1 cellular context compared by ENCODE assay signal in the genomic region with DNA sequence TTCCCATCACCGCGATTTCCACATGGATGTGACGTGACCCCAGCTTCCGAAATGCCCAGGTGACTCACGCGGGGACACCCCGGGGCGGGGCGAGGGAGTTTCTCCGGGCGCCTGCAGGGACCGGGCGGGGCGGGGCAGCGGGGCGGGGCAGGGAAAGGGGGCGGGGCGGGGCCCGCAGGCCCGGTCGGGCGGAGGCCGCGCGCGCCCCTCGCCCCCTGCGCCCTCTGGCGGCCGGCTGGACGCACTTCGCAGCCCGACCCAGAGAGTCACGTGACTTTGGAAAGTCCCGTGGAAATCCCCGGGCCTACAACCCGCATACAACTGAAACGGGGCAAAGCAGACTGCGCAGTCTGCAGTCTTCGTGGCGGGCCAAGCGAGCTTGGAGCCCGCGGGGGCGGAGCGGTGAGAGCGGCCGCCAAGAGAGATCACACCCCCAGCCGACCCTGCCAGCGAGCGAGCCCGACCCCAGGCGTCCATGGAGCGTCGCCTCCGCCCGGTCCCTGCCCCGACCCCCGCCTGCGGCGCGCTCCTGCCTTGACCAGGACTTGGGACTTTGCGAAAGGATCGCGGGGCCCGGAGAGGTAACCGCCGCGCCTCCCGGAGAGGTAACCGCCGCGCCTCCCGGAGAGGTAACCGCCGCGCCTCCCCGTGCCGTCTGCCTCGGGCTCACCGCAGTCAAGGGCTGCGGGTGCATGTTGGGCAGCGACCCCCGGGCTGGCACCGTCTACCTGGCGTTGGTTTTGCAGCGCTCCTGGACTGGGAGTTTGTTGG.
TF ChIP-seq lines count a peak whose summit lies in the region.

A gene (plus strand): TSS at position 346 of the 771 bp plus-strand sequence. CDS start 3,969 bp downstream, outside the sequence.

TF ChIP-seq in HepG2, 621 proteins besides CTCF, POLR2A, EP300 and RAD21 (continued from another document and continues in another):
- TF ChIP-seq, protein P1, sequence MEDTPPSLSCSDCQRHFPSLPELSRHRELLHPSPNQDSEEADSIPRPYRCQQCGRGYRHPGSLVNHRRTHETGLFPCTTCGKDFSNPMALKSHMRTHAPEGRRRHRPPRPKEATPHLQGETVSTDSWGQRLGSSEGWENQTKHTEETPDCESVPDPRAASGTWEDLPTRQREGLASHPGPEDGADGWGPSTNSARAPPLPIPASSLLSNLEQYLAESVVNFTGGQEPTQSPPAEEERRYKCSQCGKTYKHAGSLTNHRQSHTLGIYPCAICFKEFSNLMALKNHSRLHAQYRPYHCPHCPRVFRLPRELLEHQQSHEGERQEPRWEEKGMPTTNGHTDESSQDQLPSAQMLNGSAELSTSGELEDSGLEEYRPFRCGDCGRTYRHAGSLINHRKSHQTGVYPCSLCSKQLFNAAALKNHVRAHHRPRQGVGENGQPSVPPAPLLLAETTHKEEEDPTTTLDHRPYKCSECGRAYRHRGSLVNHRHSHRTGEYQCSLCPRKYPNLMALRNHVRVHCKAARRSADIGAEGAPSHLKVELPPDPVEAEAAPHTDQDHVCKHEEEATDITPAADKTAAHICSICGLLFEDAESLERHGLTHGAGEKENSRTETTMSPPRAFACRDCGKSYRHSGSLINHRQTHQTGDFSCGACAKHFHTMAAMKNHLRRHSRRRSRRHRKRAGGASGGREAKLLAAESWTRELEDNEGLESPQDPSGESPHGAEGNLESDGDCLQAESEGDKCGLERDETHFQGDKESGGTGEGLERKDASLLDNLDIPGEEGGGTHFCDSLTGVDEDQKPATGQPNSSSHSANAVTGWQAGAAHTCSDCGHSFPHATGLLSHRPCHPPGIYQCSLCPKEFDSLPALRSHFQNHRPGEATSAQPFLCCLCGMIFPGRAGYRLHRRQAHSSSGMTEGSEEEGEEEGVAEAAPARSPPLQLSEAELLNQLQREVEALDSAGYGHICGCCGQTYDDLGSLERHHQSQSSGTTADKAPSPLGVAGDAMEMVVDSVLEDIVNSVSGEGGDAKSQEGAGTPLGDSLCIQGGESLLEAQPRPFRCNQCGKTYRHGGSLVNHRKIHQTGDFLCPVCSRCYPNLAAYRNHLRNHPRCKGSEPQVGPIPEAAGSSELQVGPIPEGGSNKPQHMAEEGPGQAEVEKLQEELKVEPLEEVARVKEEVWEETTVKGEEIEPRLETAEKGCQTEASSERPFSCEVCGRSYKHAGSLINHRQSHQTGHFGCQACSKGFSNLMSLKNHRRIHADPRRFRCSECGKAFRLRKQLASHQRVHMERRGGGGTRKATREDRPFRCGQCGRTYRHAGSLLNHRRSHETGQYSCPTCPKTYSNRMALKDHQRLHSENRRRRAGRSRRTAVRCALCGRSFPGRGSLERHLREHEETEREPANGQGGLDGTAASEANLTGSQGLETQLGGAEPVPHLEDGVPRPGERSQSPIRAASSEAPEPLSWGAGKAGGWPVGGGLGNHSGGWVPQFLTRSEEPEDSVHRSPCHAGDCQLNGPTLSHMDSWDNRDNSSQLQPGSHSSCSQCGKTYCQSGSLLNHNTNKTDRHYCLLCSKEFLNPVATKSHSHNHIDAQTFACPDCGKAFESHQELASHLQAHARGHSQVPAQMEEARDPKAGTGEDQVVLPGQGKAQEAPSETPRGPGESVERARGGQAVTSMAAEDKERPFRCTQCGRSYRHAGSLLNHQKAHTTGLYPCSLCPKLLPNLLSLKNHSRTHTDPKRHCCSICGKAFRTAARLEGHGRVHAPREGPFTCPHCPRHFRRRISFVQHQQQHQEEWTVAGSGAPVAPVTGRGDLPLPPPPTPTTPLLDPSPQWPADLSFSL (CRISPR knock-in tag; IDR thresholded peaks at IDR 0.05), result no peak
- peak; percentile 84 for TF ChIP-seq POLR2AphosphoS5 (IDR thresholded peaks at IDR 0.05; ENCODE audit: low read depth, low read length)
- TF ChIP-seq, protein P2, sequence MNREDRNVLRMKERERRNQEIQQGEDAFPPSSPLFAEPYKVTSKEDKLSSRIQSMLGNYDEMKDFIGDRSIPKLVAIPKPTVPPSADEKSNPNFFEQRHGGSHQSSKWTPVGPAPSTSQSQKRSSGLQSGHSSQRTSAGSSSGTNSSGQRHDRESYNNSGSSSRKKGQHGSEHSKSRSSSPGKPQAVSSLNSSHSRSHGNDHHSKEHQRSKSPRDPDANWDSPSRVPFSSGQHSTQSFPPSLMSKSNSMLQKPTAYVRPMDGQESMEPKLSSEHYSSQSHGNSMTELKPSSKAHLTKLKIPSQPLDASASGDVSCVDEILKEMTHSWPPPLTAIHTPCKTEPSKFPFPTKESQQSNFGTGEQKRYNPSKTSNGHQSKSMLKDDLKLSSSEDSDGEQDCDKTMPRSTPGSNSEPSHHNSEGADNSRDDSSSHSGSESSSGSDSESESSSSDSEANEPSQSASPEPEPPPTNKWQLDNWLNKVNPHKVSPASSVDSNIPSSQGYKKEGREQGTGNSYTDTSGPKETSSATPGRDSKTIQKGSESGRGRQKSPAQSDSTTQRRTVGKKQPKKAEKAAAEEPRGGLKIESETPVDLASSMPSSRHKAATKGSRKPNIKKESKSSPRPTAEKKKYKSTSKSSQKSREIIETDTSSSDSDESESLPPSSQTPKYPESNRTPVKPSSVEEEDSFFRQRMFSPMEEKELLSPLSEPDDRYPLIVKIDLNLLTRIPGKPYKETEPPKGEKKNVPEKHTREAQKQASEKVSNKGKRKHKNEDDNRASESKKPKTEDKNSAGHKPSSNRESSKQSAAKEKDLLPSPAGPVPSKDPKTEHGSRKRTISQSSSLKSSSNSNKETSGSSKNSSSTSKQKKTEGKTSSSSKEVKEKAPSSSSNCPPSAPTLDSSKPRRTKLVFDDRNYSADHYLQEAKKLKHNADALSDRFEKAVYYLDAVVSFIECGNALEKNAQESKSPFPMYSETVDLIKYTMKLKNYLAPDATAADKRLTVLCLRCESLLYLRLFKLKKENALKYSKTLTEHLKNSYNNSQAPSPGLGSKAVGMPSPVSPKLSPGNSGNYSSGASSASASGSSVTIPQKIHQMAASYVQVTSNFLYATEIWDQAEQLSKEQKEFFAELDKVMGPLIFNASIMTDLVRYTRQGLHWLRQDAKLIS (CRISPR knock-in tag; IDR thresholded peaks at IDR 0.05), result peak; percentile 87; the same call in 1 of the 2 replicates
- TF ChIP-seq, protein P3, sequence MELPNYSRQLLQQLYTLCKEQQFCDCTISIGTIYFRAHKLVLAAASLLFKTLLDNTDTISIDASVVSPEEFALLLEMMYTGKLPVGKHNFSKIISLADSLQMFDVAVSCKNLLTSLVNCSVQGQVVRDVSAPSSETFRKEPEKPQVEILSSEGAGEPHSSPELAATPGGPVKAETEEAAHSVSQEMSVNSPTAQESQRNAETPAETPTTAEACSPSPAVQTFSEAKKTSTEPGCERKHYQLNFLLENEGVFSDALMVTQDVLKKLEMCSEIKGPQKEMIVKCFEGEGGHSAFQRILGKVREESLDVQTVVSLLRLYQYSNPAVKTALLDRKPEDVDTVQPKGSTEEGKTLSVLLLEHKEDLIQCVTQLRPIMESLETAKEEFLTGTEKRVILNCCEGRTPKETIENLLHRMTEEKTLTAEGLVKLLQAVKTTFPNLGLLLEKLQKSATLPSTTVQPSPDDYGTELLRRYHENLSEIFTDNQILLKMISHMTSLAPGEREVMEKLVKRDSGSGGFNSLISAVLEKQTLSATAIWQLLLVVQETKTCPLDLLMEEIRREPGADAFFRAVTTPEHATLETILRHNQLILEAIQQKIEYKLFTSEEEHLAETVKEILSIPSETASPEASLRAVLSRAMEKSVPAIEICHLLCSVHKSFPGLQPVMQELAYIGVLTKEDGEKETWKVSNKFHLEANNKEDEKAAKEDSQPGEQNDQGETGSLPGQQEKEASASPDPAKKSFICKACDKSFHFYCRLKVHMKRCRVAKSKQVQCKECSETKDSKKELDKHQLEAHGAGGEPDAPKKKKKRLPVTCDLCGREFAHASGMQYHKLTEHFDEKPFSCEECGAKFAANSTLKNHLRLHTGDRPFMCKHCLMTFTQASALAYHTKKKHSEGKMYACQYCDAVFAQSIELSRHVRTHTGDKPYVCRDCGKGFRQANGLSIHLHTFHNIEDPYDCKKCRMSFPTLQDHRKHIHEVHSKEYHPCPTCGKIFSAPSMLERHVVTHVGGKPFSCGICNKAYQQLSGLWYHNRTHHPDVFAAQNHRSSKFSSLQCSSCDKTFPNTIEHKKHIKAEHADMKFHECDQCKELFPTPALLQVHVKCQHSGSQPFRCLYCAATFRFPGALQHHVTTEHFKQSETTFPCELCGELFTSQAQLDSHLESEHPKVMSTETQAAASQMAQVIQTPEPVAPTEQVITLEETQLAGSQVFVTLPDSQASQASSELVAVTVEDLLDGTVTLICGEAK (IDR thresholded peaks at IDR 0.05), result no peak
- TF ChIP-seq, protein P3 (CRISPR knock-in tag; IDR thresholded peaks at IDR 0.05), result peak; percentile 51; the same call in 1 of the 2 replicates
- no peak for TF ChIP-seq ZNF441 (CRISPR knock-in tag; IDR thresholded peaks at IDR 0.05; ENCODE audit: borderline replicate concordance)
- TF ChIP-seq PCBP1 (IDR thresholded peaks at IDR 0.05; ENCODE audit: borderline replicate concordance, low read depth, low read length), result peak; percentile 39; the same call in 1 of the 2 replicates
- TF ChIP-seq ZNF333 (CRISPR knock-in tag; IDR thresholded peaks at IDR 0.05; ENCODE audit: borderline replicate concordance), result peak; percentile 82
- TF ChIP-seq ZNF883 (CRISPR knock-in tag; IDR thresholded peaks at IDR 0.05; ENCODE audit: not compliant biosample characterization), result peak; percentile 35
- TF ChIP-seq, protein P4, sequence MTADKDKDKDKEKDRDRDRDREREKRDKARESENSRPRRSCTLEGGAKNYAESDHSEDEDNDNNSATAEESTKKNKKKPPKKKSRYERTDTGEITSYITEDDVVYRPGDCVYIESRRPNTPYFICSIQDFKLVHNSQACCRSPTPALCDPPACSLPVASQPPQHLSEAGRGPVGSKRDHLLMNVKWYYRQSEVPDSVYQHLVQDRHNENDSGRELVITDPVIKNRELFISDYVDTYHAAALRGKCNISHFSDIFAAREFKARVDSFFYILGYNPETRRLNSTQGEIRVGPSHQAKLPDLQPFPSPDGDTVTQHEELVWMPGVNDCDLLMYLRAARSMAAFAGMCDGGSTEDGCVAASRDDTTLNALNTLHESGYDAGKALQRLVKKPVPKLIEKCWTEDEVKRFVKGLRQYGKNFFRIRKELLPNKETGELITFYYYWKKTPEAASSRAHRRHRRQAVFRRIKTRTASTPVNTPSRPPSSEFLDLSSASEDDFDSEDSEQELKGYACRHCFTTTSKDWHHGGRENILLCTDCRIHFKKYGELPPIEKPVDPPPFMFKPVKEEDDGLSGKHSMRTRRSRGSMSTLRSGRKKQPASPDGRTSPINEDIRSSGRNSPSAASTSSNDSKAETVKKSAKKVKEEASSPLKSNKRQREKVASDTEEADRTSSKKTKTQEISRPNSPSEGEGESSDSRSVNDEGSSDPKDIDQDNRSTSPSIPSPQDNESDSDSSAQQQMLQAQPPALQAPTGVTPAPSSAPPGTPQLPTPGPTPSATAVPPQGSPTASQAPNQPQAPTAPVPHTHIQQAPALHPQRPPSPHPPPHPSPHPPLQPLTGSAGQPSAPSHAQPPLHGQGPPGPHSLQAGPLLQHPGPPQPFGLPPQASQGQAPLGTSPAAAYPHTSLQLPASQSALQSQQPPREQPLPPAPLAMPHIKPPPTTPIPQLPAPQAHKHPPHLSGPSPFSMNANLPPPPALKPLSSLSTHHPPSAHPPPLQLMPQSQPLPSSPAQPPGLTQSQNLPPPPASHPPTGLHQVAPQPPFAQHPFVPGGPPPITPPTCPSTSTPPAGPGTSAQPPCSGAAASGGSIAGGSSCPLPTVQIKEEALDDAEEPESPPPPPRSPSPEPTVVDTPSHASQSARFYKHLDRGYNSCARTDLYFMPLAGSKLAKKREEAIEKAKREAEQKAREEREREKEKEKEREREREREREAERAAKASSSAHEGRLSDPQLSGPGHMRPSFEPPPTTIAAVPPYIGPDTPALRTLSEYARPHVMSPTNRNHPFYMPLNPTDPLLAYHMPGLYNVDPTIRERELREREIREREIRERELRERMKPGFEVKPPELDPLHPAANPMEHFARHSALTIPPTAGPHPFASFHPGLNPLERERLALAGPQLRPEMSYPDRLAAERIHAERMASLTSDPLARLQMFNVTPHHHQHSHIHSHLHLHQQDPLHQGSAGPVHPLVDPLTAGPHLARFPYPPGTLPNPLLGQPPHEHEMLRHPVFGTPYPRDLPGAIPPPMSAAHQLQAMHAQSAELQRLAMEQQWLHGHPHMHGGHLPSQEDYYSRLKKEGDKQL (CRISPR knock-in tag; IDR thresholded peaks at IDR 0.05; ENCODE audit: low read depth), result no peak; the same call in 1 of the 2 replicates
- TF ChIP-seq CBX1 (IDR thresholded peaks at IDR 0.05; ENCODE audit: low read depth), result no peak
- TF ChIP-seq, protein P5, sequence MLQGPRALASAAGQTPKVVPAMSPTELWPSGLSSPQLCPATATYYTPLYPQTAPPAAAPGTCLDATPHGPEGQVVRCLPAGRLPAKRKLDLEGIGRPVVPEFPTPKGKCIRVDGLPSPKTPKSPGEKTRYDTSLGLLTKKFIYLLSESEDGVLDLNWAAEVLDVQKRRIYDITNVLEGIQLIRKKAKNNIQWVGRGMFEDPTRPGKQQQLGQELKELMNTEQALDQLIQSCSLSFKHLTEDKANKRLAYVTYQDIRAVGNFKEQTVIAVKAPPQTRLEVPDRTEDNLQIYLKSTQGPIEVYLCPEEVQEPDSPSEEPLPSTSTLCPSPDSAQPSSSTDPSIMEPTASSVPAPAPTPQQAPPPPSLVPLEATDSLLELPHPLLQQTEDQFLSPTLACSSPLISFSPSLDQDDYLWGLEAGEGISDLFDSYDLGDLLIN (CRISPR knock-in tag; IDR thresholded peaks at IDR 0.05; ENCODE audit: borderline replicate concordance), result no peak
- no peak; the same call in 1 of the 2 replicates for TF ChIP-seq NCOR1 (IDR thresholded peaks at IDR 0.05; ENCODE audit: borderline replicate concordance, low read length)
